Comparison of ENCODE assay signal across 10 cellular contexts in genomic region chr1:30977105-30977504, GRCh38.
DNase-seq lines count a peak whose midpoint lies in the region; ATAC-seq and TF ChIP-seq lines count a peak whose summit lies in the region.
"Had no signal": no experiment of that assay in that cellular context is flagged by ENCODE, and none has a peak within 500 bp of the region (broad histone marks: within the 10 kb centered on the region; RNA-seq: fewer than 3 reads in every experiment).

No MANE protein-coding gene starts in this region.

- no peak overlapping the region for H3K4me3 ChIP-seq in PC-9
- no peak overlapping the region for H3K4me3 ChIP-seq in fibroblast of pulmonary artery (replicated peaks; ENCODE audit: low read depth, low read length)

- CTCF ChIA-PET in PC-9 (lab: Charles Lee): interaction anchor here (0.6 kb wide), 1 partner anchor 45 kb away, joined by 5 read pairs; no protein-coding TSS in a partner anchor

- TF ChIP-seq CTCF in PC-9 (conservative IDR thresholded peaks at IDR 0.05): no peak; the same call in 1 of the 2 replicates
- TF ChIP-seq CTCF in fibroblast of pulmonary artery (IDR thresholded peaks at IDR 0.05; ENCODE audit: low read length, missing control alignments): peak; percentile 16

- H3K27ac ChIP-seq in PC-9: no peak overlapping the region

- POLR2A ChIA-PET in PC-9 (lab: Charles Lee; ENCODE audit: unreplicated experiment): no interaction called here

- no peaks in the 10 kb centered on the region for H3K9me3 Mint-ChIP-seq in activated T-cell treated with anti-CD3 and anti-CD28 coated beads, Interleukin-2, amount 50 U/mL, for 24 hours
- H3K9me3 Mint-ChIP-seq in stimulated activated effector memory CD8-positive, alpha-beta T cell treated with anti-CD3 and anti-CD28 coated beads, Interleukin-12 subunit alpha, Interleukin-12 subunit beta, amount 100 ng/mL, for 72 hours: no peaks in the 10 kb centered on the region
- H3K9me3 Mint-ChIP-seq: brain had no signal

- H3K4me3 Mint-ChIP-seq in activated T-cell treated with anti-CD3 and anti-CD28 coated beads, Interleukin-2, amount 50 U/mL, for 24 hours: no peak overlapping the region
- H3K4me3 Mint-ChIP-seq in stimulated activated effector memory CD8-positive, alpha-beta T cell treated with anti-CD3 and anti-CD28 coated beads, Interleukin-12 subunit alpha, Interleukin-12 subunit beta, amount 100 ng/mL, for 72 hours: no peak overlapping the region
- H3K4me3 Mint-ChIP-seq: brain had no signal

- H3K4me1 ChIP-seq in PC-9 (replicated peaks; ENCODE audit: insufficient read depth): peaks cover 21% of the 10 kb centered on the region

- H2AFZ ChIP-seq in PC-9: no peak overlapping the region

- H3K4me1 Mint-ChIP-seq in activated T-cell treated with anti-CD3 and anti-CD28 coated beads, Interleukin-2, amount 50 U/mL, for 24 hours (ENCODE audit: low read depth): peaks cover 40% of the 10 kb centered on the region
- peaks cover 32% of the 10 kb centered on the region for H3K4me1 Mint-ChIP-seq in stimulated activated effector memory CD8-positive, alpha-beta T cell treated with anti-CD3 and anti-CD28 coated beads, Interleukin-12 subunit alpha, Interleukin-12 subunit beta, amount 100 ng/mL, for 72 hours

- H3K27ac Mint-ChIP-seq in activated T-cell treated with anti-CD3 and anti-CD28 coated beads, Interleukin-2, amount 50 U/mL, for 24 hours: peak overlapping the region; percentile 84
- peak overlapping the region; percentile 89 for H3K27ac Mint-ChIP-seq in stimulated activated effector memory CD8-positive, alpha-beta T cell treated with anti-CD3 and anti-CD28 coated beads, Interleukin-12 subunit alpha, Interleukin-12 subunit beta, amount 100 ng/mL, for 72 hours

- H3F3A ChIP-seq in PC-9 (ENCODE audit: insufficient read depth, low read depth): peaks cover 28% of the 10 kb centered on the region; the same call in 1 of the 2 replicates

- peak overlapping the region; percentile 16; the same call in 1 of the 2 replicates for H3K4me2 ChIP-seq in PC-9

- H3K9me3 ChIP-seq in PC-9 (ENCODE audit: insufficient read depth, low read depth): no peaks in the 10 kb centered on the region

- no peaks in the 10 kb centered on the region for H3K27me3 Mint-ChIP-seq in activated T-cell treated with anti-CD3 and anti-CD28 coated beads, Interleukin-2, amount 50 U/mL, for 24 hours
- H3K27me3 Mint-ChIP-seq: brain had no signal

- peaks cover 89% of the 10 kb centered on the region for H3K36me3 Mint-ChIP-seq in activated T-cell treated with anti-CD3 and anti-CD28 coated beads, Interleukin-2, amount 50 U/mL, for 24 hours (ENCODE audit: low read depth)
- peaks cover 99% of the 10 kb centered on the region for H3K36me3 Mint-ChIP-seq in stimulated activated effector memory CD8-positive, alpha-beta T cell treated with anti-CD3 and anti-CD28 coated beads, Interleukin-12 subunit alpha, Interleukin-12 subunit beta, amount 100 ng/mL, for 72 hours

- peaks cover 12% of the 10 kb centered on the region for H3K36me3 ChIP-seq in PC-9 (ENCODE audit: low read depth)

- H3K79me2 ChIP-seq in PC-9 (ENCODE audit: low read depth): peaks cover 40% of the 10 kb centered on the region

- peaks cover 49% of the 10 kb centered on the region for H4K20me1 ChIP-seq in PC-9 (ENCODE audit: insufficient read depth)

- no peaks in the 10 kb centered on the region for H3K27me3 ChIP-seq in PC-9 (ENCODE audit: insufficient read depth, low read depth)

- H3K9me2 ChIP-seq in PC-9 (ENCODE audit: insufficient read depth): no peaks in the 10 kb centered on the region

- intact Hi-C loops in PC-9 (cut with micrococcal nuclease; ENCODE audit: unreplicated experiment): no loop called here

- peak; percentile 71 for ATAC-seq in stimulated activated effector memory CD8-positive, alpha-beta T cell treated with anti-CD3 and anti-CD28 coated beads, Interleukin-12 subunit alpha, Interleukin-12 subunit beta, amount 100 ng/mL, for 72 hours
- ATAC-seq in GM19328 (IDR thresholded peaks at IDR 0.05; ENCODE audit: unreplicated experiment): no peak
- no peak for ATAC-seq in HG02623 (IDR thresholded peaks at IDR 0.05; ENCODE audit: unreplicated experiment)
- ATAC-seq in GM21825 (IDR thresholded peaks at IDR 0.05; ENCODE audit: unreplicated experiment): no peak

- no peak for DNase-seq in activated T-cell treated with anti-CD3 and anti-CD28 coated beads, Interleukin-2, amount 50 U/mL, for 24 hours
- DNase-seq in activated T-cell treated with anti-CD3 and anti-CD28 coated beads, Interleukin-2, amount 50 U/mL, for 1 hour: no peak
- DNase-seq in PC-9 (peak in 1 of 2 experiments; percentile 56), fibroblast of pulmonary artery (ENCODE audit: low read depth) (peak; percentile 22)
- DNase-seq in stimulated activated effector memory CD8-positive, alpha-beta T cell treated with anti-CD3 and anti-CD28 coated beads, Interleukin-12 subunit alpha, Interleukin-12 subunit beta, amount 100 ng/mL, for 72 hours (ENCODE audit: low spot score in 2 of 2): no peak
- DNase-seq: SHP77 treated with DMSO at 0.1 percent for 48 hours had no signal

- BruUV-seq in PC-9 (replicated peaks; lab: Mats Ljungman, UMichigan): no TSS peak
